ENCODE assay signal across 12 cellular contexts in the genomic region with DNA sequence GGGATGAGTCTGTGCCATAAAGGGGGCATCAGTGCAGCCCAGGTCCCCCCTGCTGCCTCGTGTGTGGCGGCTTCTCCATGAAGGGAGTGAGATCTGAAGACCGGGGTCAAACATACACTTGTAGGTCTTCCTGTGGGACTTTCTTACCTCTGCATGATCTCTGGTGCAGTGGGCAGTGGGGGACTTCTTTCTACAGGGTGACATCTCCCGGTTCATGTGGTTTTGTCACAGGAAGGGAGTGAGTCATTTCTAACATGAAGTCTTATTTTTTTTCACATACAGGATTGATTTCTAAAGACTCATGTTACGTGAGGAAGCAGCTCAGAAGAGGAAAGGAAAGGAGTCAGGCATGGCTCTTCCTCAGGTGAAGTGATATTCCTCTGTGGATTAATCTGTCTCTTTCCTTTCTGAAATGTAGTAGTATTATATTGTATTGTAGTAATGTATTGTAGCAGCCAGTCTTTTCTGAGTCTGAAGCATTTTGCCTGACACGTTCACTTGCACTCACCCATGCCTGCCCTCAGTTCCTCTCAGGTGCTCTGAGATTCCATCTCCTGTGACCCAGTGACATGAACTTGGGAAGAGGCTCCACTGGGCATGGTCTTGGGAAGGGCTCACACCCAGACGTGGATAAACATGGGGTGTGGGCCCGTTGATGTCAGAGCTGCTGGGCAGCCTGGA. TPM values are rescaled to one million over a fixed set of nuclear protein-coding genes. Genes with fewer than 3 reads are reported as not detected.
DNase-seq lines count a peak whose midpoint lies in the region; ATAC-seq and TF ChIP-seq lines count a peak whose summit lies in the region.
"Had no signal": no experiment of that assay in that cellular context is flagged by ENCODE, and none has a peak within 500 bp of the region (broad histone marks: within the 10 kb centered on the region; RNA-seq: fewer than 3 reads in every experiment).

No MANE protein-coding gene starts in this region.

- peak; percentile 63 for ATAC-seq in HG03108 (IDR thresholded peaks at IDR 0.05; ENCODE audit: unreplicated experiment)
- ATAC-seq in GM19463 (IDR thresholded peaks at IDR 0.05; ENCODE audit: unreplicated experiment) = no peak
- ATAC-seq in GM19467 (IDR thresholded peaks at IDR 0.05; ENCODE audit: unreplicated experiment) = no peak
- no peak for ATAC-seq in HG02798 (IDR thresholded peaks at IDR 0.05; ENCODE audit: poor library complexity, unreplicated experiment)

- no peaks in the 10 kb centered on the region for H3K9me3 ChIP-seq in CD4-positive, alpha-beta memory T cell (ENCODE audit: control insufficient read depth in 1 of 2, low read length in 2 of 2)

- H3K36me3 ChIP-seq in CD4-positive, alpha-beta memory T cell (ENCODE audit: insufficient read depth, low read length) = peaks cover 15% of the 10 kb centered on the region

- H3K4me3 ChIP-seq in CD4-positive, alpha-beta memory T cell (ENCODE audit: low read length in 2 of 2) = no peak overlapping the region

- DNase-seq in CD4-positive, alpha-beta memory T cell = peak; percentile 17 to 75 (median 30)
- peak; percentile 67 for DNase-seq in activated CD4-positive, alpha-beta memory T cell treated with anti-CD3 and anti-CD28 coated beads for 36 hours
- DNase-seq in endothelial cell (ENCODE audit: low spot score) (no peak), NCI-H524 treated with DMSO at 0.1 percent for 48 hours (lab: John Stamatoyannopoulos, UW) (no peak)
- DNase-seq: Calu3; stimulated activated naive CD4-positive, alpha-beta T cell treated with Interleukin-2 at 50 U/mL for 16 hours had no signal

- intact Hi-C loops in CD4-positive, alpha-beta memory T cell (cut with micrococcal nuclease) = no loop called here
- intact Hi-C loops in activated CD4-positive, alpha-beta memory T cell treated with anti-CD3 and anti-CD28 coated beads for 36 hours (cut with micrococcal nuclease) = no loop called here

- peak overlapping the region; percentile 23 to 94 (median 84) for H3K27ac Mint-ChIP-seq in CD4-positive, alpha-beta memory T cell
- peak overlapping the region; percentile 15 for H3K27ac Mint-ChIP-seq in activated CD4-positive, alpha-beta memory T cell treated with anti-CD3 and anti-CD28 coated beads for 36 hours
- H3K27ac Mint-ChIP-seq in endothelial cell (ENCODE audit: unreplicated experiment) = peak overlapping the region; percentile 84
- H3K27ac Mint-ChIP-seq: memory B cell had no signal

- TF ChIP-seq CTCF in endothelial cell (IDR thresholded peaks at IDR 0.05; ENCODE audit: unreplicated experiment) = no peak

- CTCF ChIA-PET in CD4-positive, alpha-beta memory T cell (lab: Charles Lee; ENCODE audit: partially characterized antibody) = no interaction called here
- CTCF ChIA-PET in activated CD4-positive, alpha-beta memory T cell treated with anti-CD3 and anti-CD28 coated beads for 36 hours (lab: Charles Lee) = interaction anchor here (1.3 kb wide), 1 partner anchor 16 kb away, joined by 6 read pairs; a partner anchor contains a TSS

- no peaks in the 10 kb centered on the region for H3K27me3 ChIP-seq in CD4-positive, alpha-beta memory T cell (ENCODE audit: insufficient read depth, low read length)

- H3K4me1 Mint-ChIP-seq in CD4-positive, alpha-beta memory T cell = peaks cover 14 to 45% (median 28%) of the 10 kb centered on the region in 4 donors
- H3K4me1 Mint-ChIP-seq in activated CD4-positive, alpha-beta memory T cell treated with anti-CD3 and anti-CD28 coated beads for 36 hours (ENCODE audit: low read depth) = peaks cover 25% of the 10 kb centered on the region
- H3K4me1 Mint-ChIP-seq in endothelial cell (ENCODE audit: unreplicated experiment) = peaks cover 16% of the 10 kb centered on the region
- H3K4me1 Mint-ChIP-seq: brain had no signal

- H3K27ac ChIP-seq in CD4-positive, alpha-beta memory T cell (ENCODE audit: low read depth, low read length) = no peak overlapping the region

- peaks cover 0 to 52% (median 21%) of the 10 kb centered on the region in 8 donors for H3K9me3 Mint-ChIP-seq in CD4-positive, alpha-beta memory T cell
- H3K9me3 Mint-ChIP-seq in activated CD4-positive, alpha-beta memory T cell treated with anti-CD3 and anti-CD28 coated beads for 36 hours = peaks cover 33% of the 10 kb centered on the region
- no peaks in the 10 kb centered on the region for H3K9me3 Mint-ChIP-seq in endothelial cell (ENCODE audit: unreplicated experiment)

- peaks cover 58 to 82% of the 10 kb centered on the region in 2 donors for H3K36me3 Mint-ChIP-seq in CD4-positive, alpha-beta memory T cell
- peaks cover 75% of the 10 kb centered on the region for H3K36me3 Mint-ChIP-seq in activated CD4-positive, alpha-beta memory T cell treated with anti-CD3 and anti-CD28 coated beads for 36 hours
- peaks cover 38% of the 10 kb centered on the region for H3K36me3 Mint-ChIP-seq in endothelial cell (ENCODE audit: low read depth, unreplicated experiment)

- H3K4me1 ChIP-seq in CD4-positive, alpha-beta memory T cell (ENCODE audit: insufficient read depth, low read length) = peaks cover 13% of the 10 kb centered on the region

- POLR2A ChIA-PET in CD4-positive, alpha-beta memory T cell (lab: Charles Lee; ENCODE audit: partially characterized antibody) = interaction anchor here (0.6 to 1.3 kb wide), 2 partner anchors 13 to 16 kb away, joined by 3 read pairs; a partner anchor contains a TSS
- POLR2A ChIA-PET in activated CD4-positive, alpha-beta memory T cell treated with anti-CD3 and anti-CD28 coated beads for 36 hours (lab: Charles Lee) = no interaction called here

- no peaks in the 10 kb centered on the region for H3K27me3 Mint-ChIP-seq in CD4-positive, alpha-beta memory T cell
- H3K27me3 Mint-ChIP-seq in activated CD4-positive, alpha-beta memory T cell treated with anti-CD3 and anti-CD28 coated beads for 36 hours = no peaks in the 10 kb centered on the region
- peaks cover 3% of the 10 kb centered on the region for H3K27me3 Mint-ChIP-seq in endothelial cell (ENCODE audit: unreplicated experiment)
- H3K27me3 Mint-ChIP-seq: brain, memory B cell had no signal

- H3K4me3 Mint-ChIP-seq in CD4-positive, alpha-beta memory T cell = peak overlapping the region in 7 of 8 donors; percentile 21 to 81 (median 51)
- H3K4me3 Mint-ChIP-seq in activated CD4-positive, alpha-beta memory T cell treated with anti-CD3 and anti-CD28 coated beads for 36 hours = no peak overlapping the region
- H3K4me3 Mint-ChIP-seq in endothelial cell (ENCODE audit: unreplicated experiment) = peak overlapping the region; percentile 12
- H3K4me3 Mint-ChIP-seq: brain, memory B cell had no signal

RNA-seq across cellular contexts. Expression of a gene that starts 15.7 kb away (rescaled TPM):
- 10 to 100 TPM; 61.7 to 65.2 TPM for total RNA-seq in CD4-positive, alpha-beta memory T cell
- polyA plus RNA-seq in CD4-positive, alpha-beta memory T cell = 10 to 100 TPM in 1 of 2 donors, 1 to 10 TPM in 1; 2.0 to 10.8 TPM
- total RNA-seq in activated CD4-positive, alpha-beta memory T cell treated with anti-CD3 and anti-CD28 coated beads for 36 hours = 10 to 100 TPM; 31.8 to 32.9 TPM
- 22.6 TPM for total RNA-seq in endothelial cell (ENCODE audit: unreplicated experiment)
- total RNA-seq: Calu3 had no signal

RNA-seq across cellular contexts. Expression of a gene that starts 27.0 kb away (rescaled TPM):
- 10 to 100 TPM; 51.1 to 51.7 TPM for total RNA-seq in CD4-positive, alpha-beta memory T cell
- polyA plus RNA-seq in CD4-positive, alpha-beta memory T cell = 10 to 100 TPM; 10.7 to 21.0 TPM
- 10 to 100 TPM; 19.9 to 22.7 TPM for total RNA-seq in activated CD4-positive, alpha-beta memory T cell treated with anti-CD3 and anti-CD28 coated beads for 36 hours
- 18.5 TPM for total RNA-seq in endothelial cell (ENCODE audit: unreplicated experiment)
- total RNA-seq: Calu3 had no signal

Comparison
In these comparisons a context has a peak if more than half of its experiments do, and no peak if none do; other contexts are left out.
1. DNase-seq: peak in CD4-positive, alpha-beta memory T cell (5 of 5) and activated CD4-positive, alpha-beta memory T cell treated with anti-CD3 and anti-CD28 coated beads for 36 hours (single experiment); none in endothelial cell (single experiment) and NCI-H524 treated with DMSO at 0.1 percent for 48 hours (single experiment).
2. H3K27ac Mint-ChIP-seq: peak in every context shown above with its lines; median percentile 84 in CD4-positive, alpha-beta memory T cell; 84 in endothelial cell; 15 in activated CD4-positive, alpha-beta memory T cell treated with anti-CD3 and anti-CD28 coated beads for 36 hours.